In the genomic region with DNA sequence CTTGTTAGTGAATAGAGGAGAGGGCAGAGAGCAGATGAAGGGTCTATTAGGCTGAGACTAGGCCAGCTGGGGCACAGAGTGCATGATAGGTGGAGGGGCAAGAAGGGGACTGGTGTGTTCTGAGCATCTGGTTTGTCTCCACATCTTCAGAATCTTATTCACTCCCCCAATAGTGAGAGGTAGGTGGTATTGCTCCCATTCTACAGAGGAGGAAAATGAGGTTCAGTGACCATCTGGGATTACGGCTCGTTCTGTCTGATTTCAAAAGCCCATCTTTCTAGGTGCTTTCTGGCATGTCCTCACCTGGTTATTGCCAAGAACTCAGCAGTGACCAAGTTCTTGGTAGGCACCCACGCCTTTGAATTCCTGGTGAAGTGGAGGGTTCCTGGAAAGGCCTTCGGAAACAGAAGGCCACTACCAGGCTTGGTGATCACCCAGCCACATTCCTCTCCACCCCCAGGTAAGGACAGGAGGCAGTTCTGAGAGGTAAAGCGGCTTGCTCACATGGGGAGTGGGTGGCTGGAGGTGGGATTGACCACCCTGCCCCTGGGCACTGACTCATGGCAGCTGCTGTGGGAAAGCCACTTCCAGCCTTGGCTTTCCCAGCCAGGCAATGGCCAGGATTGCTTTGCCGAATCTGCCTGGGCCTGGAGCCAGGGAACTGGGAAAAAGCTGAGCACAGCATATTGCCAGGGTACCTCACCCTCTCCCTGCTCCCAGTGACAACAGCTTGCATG, we compare ENCODE assay signal across 21 cellular contexts. TPM values are rescaled to one million over a fixed set of nuclear protein-coding genes. Genes with fewer than 3 reads are reported as not detected.
DNase-seq lines count a peak whose midpoint lies in the region; ATAC-seq and TF ChIP-seq lines count a peak whose summit lies in the region.
"Had no signal": no experiment of that assay in that cellular context is flagged by ENCODE, and none has a peak within 500 bp of the region (broad histone marks: within the 10 kb centered on the region; RNA-seq: fewer than 3 reads in every experiment).

No MANE protein-coding gene starts in this region.

- H3K27me3 Mint-ChIP-seq in activated naive CD8-positive, alpha-beta T cell treated with anti-CD3 and anti-CD28 coated beads for 36 hours: peaks cover 45% of the 10 kb centered on the region

- POLR2A ChIA-PET in HEK293 (lab: Yijun Ruan, JAX): no interaction called here
- POLR2A ChIA-PET in Panc1 (lab: Charles Lee): interaction anchor here (0.7 kb wide), 1 partner anchor 17 kb away, joined by 18 read pairs; no protein-coding TSS in a partner anchor

- no peak overlapping the region for H3K4me3 Mint-ChIP-seq in activated naive CD8-positive, alpha-beta T cell treated with anti-CD3 and anti-CD28 coated beads for 36 hours
- H3K4me3 Mint-ChIP-seq: B cell; CD4-positive, alpha-beta T cell had no signal

- no TSS peak for BruUV-seq in Panc1 (replicated peaks; lab: Mats Ljungman, UMichigan)

- H3K4me3 ChIP-seq in HEK293 (ENCODE audit: low read depth, low read length) (no peak overlapping the region), Panc1 (ENCODE audit: low read depth in 2 of 2, low read length in 2 of 2) (no peak overlapping the region), epithelial cell of esophagus (ENCODE audit: low read length) (no peak overlapping the region), neuronal stem cell (ENCODE audit: low read length in 2 of 2) (no peak overlapping the region)
- H3K4me3 ChIP-seq: HAP-1 had no signal

- peaks cover 15% of the 10 kb centered on the region for H3K4me1 Mint-ChIP-seq in activated naive CD8-positive, alpha-beta T cell treated with anti-CD3 and anti-CD28 coated beads for 36 hours

- H4K91ac ChIP-seq in neuronal stem cell (ENCODE audit: low read depth, low read length, poor library complexity): no peak overlapping the region

- ATAC-seq in Panc1 (peak; percentile 55), GM19351 (IDR thresholded peaks at IDR 0.05; ENCODE audit: unreplicated experiment) (no peak)

- H3K9me3 ChIP-seq in HEK293 (ENCODE audit: control insufficient read depth, insufficient read depth, low read depth, low read length): no peaks in the 10 kb centered on the region
- H3K9me3 ChIP-seq in Panc1 (ENCODE audit: control insufficient read depth, insufficient read depth, low read depth, low read length): peaks cover 18% of the 10 kb centered on the region
- H3K9me3 ChIP-seq in neuronal stem cell (replicated peaks in 1 of 2; ENCODE audit: control insufficient read depth in 2 of 2, insufficient read depth in 1 of 2, low read depth in 1 of 2, low read length in 2 of 2): peaks cover 0 to 1% of the 10 kb centered on the region in 2 donors
- H3K9me3 ChIP-seq: HAP-1 had no signal

- CTCF ChIA-PET in HEK293 (lab: Yijun Ruan, JAX) (no interaction called here), Panc1 (lab: Charles Lee) (no interaction called here)

- no peak overlapping the region for H3K9ac ChIP-seq in neuronal stem cell (ENCODE audit: low read depth, low read length, poor library complexity)

- H3K27ac Mint-ChIP-seq in activated naive CD8-positive, alpha-beta T cell treated with anti-CD3 and anti-CD28 coated beads for 36 hours: no peak overlapping the region
- H3K27ac Mint-ChIP-seq: B cell; CD4-positive, alpha-beta T cell had no signal

- H3K36me3 ChIP-seq in HEK293 (ENCODE audit: control insufficient read depth in 2 of 2, insufficient read depth in 1 of 2, low read length in 2 of 2): no peaks in the 10 kb centered on the region
- H3K36me3 ChIP-seq in Panc1 (ENCODE audit: control insufficient read depth, insufficient read depth, low read length): no peaks in the 10 kb centered on the region
- H3K36me3 ChIP-seq in neuronal stem cell (replicated peaks in 1 of 2; ENCODE audit: control insufficient read depth in 2 of 2, insufficient read depth in 2 of 2, low read length in 2 of 2): no peaks in the 10 kb centered on the region
- H3K36me3 ChIP-seq: HAP-1 had no signal

- H2BK12ac ChIP-seq in neuronal stem cell (ENCODE audit: low read length): peak overlapping the region; percentile 59

- H3K9me3 Mint-ChIP-seq in activated naive CD8-positive, alpha-beta T cell treated with anti-CD3 and anti-CD28 coated beads for 36 hours: peaks cover 7% of the 10 kb centered on the region

- H3K4me1 ChIP-seq in HEK293 (ENCODE audit: control insufficient read depth, insufficient read depth, low read length): no peaks in the 10 kb centered on the region
- peaks cover 24% of the 10 kb centered on the region for H3K4me1 ChIP-seq in Panc1 (ENCODE audit: control insufficient read depth, insufficient read depth, low read length)
- H3K4me1 ChIP-seq in neuronal stem cell (ENCODE audit: control insufficient read depth in 2 of 2, insufficient read depth in 1 of 2, low read depth in 1 of 2, low read length in 2 of 2): peaks cover 3 to 8% of the 10 kb centered on the region in 2 donors
- H3K4me1 ChIP-seq: HAP-1 had no signal

- H2AFZ ChIP-seq in neuronal stem cell (ENCODE audit: low read length): no peak overlapping the region

- whole genome bisulfite sequencing in neuronal stem cell (ENCODE audit: extremely low coverage in 2 of 2, insufficient read length in 2 of 2, insufficient replicate concordance in 1 of 2), 2 donors: no CpG with 5 or more reads among the region's 6 CpGs

- no peak overlapping the region for H2BK15ac ChIP-seq in neuronal stem cell (ENCODE audit: low read length)

- TF ChIP-seq CTCF in HEK293 (tag by site-specific recombination; IDR thresholded peaks at IDR 0.05): no peak
- no peak for TF ChIP-seq CTCF in Panc1 (IDR thresholded peaks at IDR 0.05)
- TF ChIP-seq CTCF in epithelial cell of esophagus (IDR thresholded peaks at IDR 0.05; ENCODE audit: insufficient read depth, low read depth, low read length, missing control alignments): no peak

- no peak overlapping the region for H2BK120ac ChIP-seq in neuronal stem cell (ENCODE audit: low read depth, low read length)

- no peak overlapping the region for H3K4me2 ChIP-seq in neuronal stem cell (ENCODE audit: insufficient read depth, low read length, poor library complexity, severe bottlenecking)

- no peak overlapping the region for H3K23ac ChIP-seq in neuronal stem cell (ENCODE audit: low read depth, low read length, poor library complexity)

- H3K4ac ChIP-seq in neuronal stem cell (ENCODE audit: low read length): no peak overlapping the region

- peak overlapping the region; percentile 65 for H3K18ac ChIP-seq in neuronal stem cell (ENCODE audit: low read length)

- intact Hi-C loops in Panc1 (cut with micrococcal nuclease; ENCODE audit: unreplicated experiment): no loop called here

- H2AK5ac ChIP-seq in neuronal stem cell (ENCODE audit: low read depth, low read length): peak overlapping the region; percentile 3

- no peak overlapping the region for H2BK5ac ChIP-seq in neuronal stem cell (ENCODE audit: low read length)

- in situ Hi-C loops in Panc1 (cut with HindIII; ENCODE audit: low pct_unique_long_range_greater_than_20kb, low sequenced_read_pairs): no loop called here

- no peak overlapping the region for H4K8ac ChIP-seq in neuronal stem cell (ENCODE audit: low read depth, low read length)

- no peak overlapping the region for H3K14ac ChIP-seq in neuronal stem cell (ENCODE audit: low read length)

- DNase-seq in Panc1 (ENCODE audit: low read depth, low spot score): no peak
- peak; percentile 75 for DNase-seq in epithelial cell of esophagus (ENCODE audit: low read depth)
- no peak for DNase-seq in neuronal stem cell (ENCODE audit: low spot score)
- DNase-seq in midbrain (lab: John Stamatoyannopoulos, UW): no peak
- DNase-seq in NCI-H345 treated with DMSO at 0.1 percent for 48 hours (lab: John Stamatoyannopoulos, UW; ENCODE audit: unreplicated experiment): no peak
- no peak for DNase-seq in activated naive CD8-positive, alpha-beta T cell treated with anti-CD3 and anti-CD28 coated beads for 36 hours
- DNase-seq: Calu3; CD4-positive, alpha-beta T cell; DMS79; KBM-7; NCI-H1436 treated with DMSO at 0.1 percent for 48 hours; NCI-H226; NCI-H69; NK-92 treated with Interleukin-12 subunit alpha and Interleukin-12 subunit beta, amount 100 ng/mL, for 24 hours; OCI-M1; RPMI8226; SW 1271 had no signal

- H3K36me3 Mint-ChIP-seq in activated naive CD8-positive, alpha-beta T cell treated with anti-CD3 and anti-CD28 coated beads for 36 hours: peaks cover 12% of the 10 kb centered on the region

- H3K79me1 ChIP-seq in neuronal stem cell (ENCODE audit: low read depth, low read length): peaks cover 1% of the 10 kb centered on the region

- H3K27me3 ChIP-seq in Panc1 (ENCODE audit: control insufficient read depth, insufficient read depth, low read length): no peaks in the 10 kb centered on the region
- peaks cover 0 to 13% (median 8%) of the 10 kb centered on the region in 3 experiments for H3K27me3 ChIP-seq in neuronal stem cell (ENCODE audit: control insufficient read depth in 3 of 3, insufficient read depth in 3 of 3, low read depth in 1 of 3, low read length in 3 of 3)

- H3K27ac ChIP-seq in HEK293 (ENCODE audit: extremely low read depth, low read depth, low read length) (no peak overlapping the region), Panc1 (ENCODE audit: low read length) (peak overlapping the region; percentile 69), neuronal stem cell (replicated peaks; ENCODE audit: low read length) (no peak overlapping the region)

TF ChIP-seq in HEK293, 187 proteins besides CTCF, POLR2A, EP300 and RAD21 (continues in another document):
- TF ChIP-seq EGR2 (tag by site-specific recombination; IDR thresholded peaks at IDR 0.05; ENCODE audit: low read depth): peak; percentile 76
- TF ChIP-seq ZFHX2 (tag by site-specific recombination; conservative IDR thresholded peaks at IDR 0.05): peak; percentile 60
- no peak for TF ChIP-seq ZNF580 (tag by site-specific recombination; IDR thresholded peaks at IDR 0.05)

RNA-seq across cellular contexts. Expression of gene CITED4, which starts 18.8 kb away (rescaled TPM):
- total RNA-seq in Panc1 (2021; ENCODE audit: unreplicated experiment): 145 TPM
- polyA plus RNA-seq in Panc1 (2012; ENCODE audit: insufficient read length): 241 TPM
- polyA plus RNA-seq in neuronal stem cell (2013, experiment 1 of 2): 17.7 TPM
- 17.8 TPM for polyA plus RNA-seq in neuronal stem cell (2013, experiment 2 of 2)
- 1 to 10 TPM; 4.3 to 5.3 TPM for total RNA-seq in activated naive CD8-positive, alpha-beta T cell treated with anti-CD3 and anti-CD28 coated beads for 36 hours

Comparison
In these comparisons a context has a peak if more than half of its experiments do, and no peak if none do; other contexts are left out.
1. RNA of gene CITED4, which starts 18.8 kb away (total RNA-seq): 145 TPM in Panc1 (single experiment); 4.3 to 5.3 TPM in activated naive CD8-positive, alpha-beta T cell treated with anti-CD3 and anti-CD28 coated beads for 36 hours; every median in the first group is over 10 times any median in the second.